In genomic region chr4:102647117-102647516, GRCh38 we compare ENCODE assay signal across 20 cellular contexts.
"Had no signal": no experiment of that assay in that cellular context is flagged by ENCODE, and none has a peak within 500 bp of the region (broad histone marks: within the 10 kb centered on the region; RNA-seq: fewer than 3 reads in every experiment).

No MANE protein-coding gene starts in this region.

- H3K4me3 ChIP-seq: coronary artery, esophagus squamous epithelium, ovary, thoracic aorta, tibial nerve, upper lobe of left lung had no signal

- DNase-seq: dermis blood vessel endothelial cell; effector memory CD8-positive, alpha-beta T cell; erythroblast; esophagus squamous epithelium; foreskin melanocyte; hypothalamus; immature natural killer cell; islet precursor cell; kidney glomerular epithelial cell; mesendoderm; natural killer cell; occipital lobe; ovary; retina; stimulated activated naive B cell treated with anti-CD40 and anti-IgM and Interleukin-4, amounts not matched to agents 10 μg/mL and 1 μg/mL and 100 μg/mL, for 72 hours; upper lobe of left lung had no signal

- H3K4me1 ChIP-seq: esophagus squamous epithelium, upper lobe of left lung had no signal

- H3K27ac ChIP-seq: coronary artery, esophagus squamous epithelium, ovary, thoracic aorta, upper lobe of left lung had no signal

- H3K27me3 ChIP-seq: esophagus squamous epithelium, ovary, tibial nerve, upper lobe of left lung had no signal

- ATAC-seq: effector memory CD8-positive, alpha-beta T cell; natural killer cell; sciatic nerve; stimulated activated naive B cell treated with anti-CD40 and anti-IgM and Interleukin-4, amounts not matched to agents 10 μg/mL and 1 μg/mL and 100 μg/mL, for 72 hours had no signal

- H3K9me3 ChIP-seq: esophagus squamous epithelium, ovary, thoracic aorta, upper lobe of left lung had no signal

- H3K36me3 ChIP-seq: ovary, thoracic aorta had no signal
